In genomic region chr17:41026668-41027471, GRCh38 we compare ENCODE assay signal across 18 cellular contexts. TPM values are rescaled to one million over a fixed set of nuclear protein-coding genes. Genes with fewer than 3 reads are reported as not detected.
DNase-seq lines count a peak whose midpoint lies in the region; ATAC-seq, FAIRE-seq and TF ChIP-seq lines count a peak whose summit lies in the region.
"Had no signal": no experiment of that assay in that cellular context is flagged by ENCODE, and none has a peak within 500 bp of the region (broad histone marks: within the 10 kb centered on the region; RNA-seq: fewer than 3 reads in every experiment).

Gene KRTAP1-5, minus strand, starts transcription at chr17:41027208. Its CDS starts 53 bp downstream, at chr17:41027155.

- H3K4me3 ChIP-seq in astrocyte (ENCODE audit: insufficient read depth, low read depth, low read length) (no peak within 1 kb of the TSS), keratinocyte (ENCODE audit: control insufficient read depth in 2 of 3, extremely low read depth in 1 of 3, insufficient read depth in 2 of 3, low read depth in 1 of 3, low read length in 3 of 3) (no peak within 1 kb of the TSS)
- H3K4me3 ChIP-seq: right atrium auricular region, stomach had no signal

- FAIRE-seq in HTR-8/SVneo (lab: Jason Lieb, UNC) = peak; percentile 62
- FAIRE-seq in astrocyte (lab: Jason Lieb, UNC) = peak; percentile 88
- FAIRE-seq in keratinocyte (lab: Jason Lieb, UNC) = peak; percentile 70

- H3K36me3 ChIP-seq in astrocyte (ENCODE audit: insufficient read depth, low read length) = no peaks in the 10 kb centered on the region
- no peaks in the 10 kb centered on the region for H3K36me3 ChIP-seq in keratinocyte (ENCODE audit: control insufficient read depth in 2 of 2, extremely low read depth in 1 of 2, insufficient read depth in 2 of 2, low read length in 2 of 2)
- H3K36me3 ChIP-seq: right atrium auricular region, stomach had no signal

- no peak for TF ChIP-seq CTCF in AG09319 (IDR thresholded peaks at IDR 0.05; ENCODE audit: low read depth, low read length)
- no peak for TF ChIP-seq CTCF in astrocyte (IDR thresholded peaks at IDR 0.05; ENCODE audit: insufficient read depth, low read depth, low read length)
- no peak for TF ChIP-seq CTCF in keratinocyte (optimal IDR thresholded peaks at IDR 0.05 in 1 of 3, IDR thresholded peaks at IDR 0.05 in 1 of 3, conservative IDR thresholded peaks at IDR 0.05 in 1 of 3; ENCODE audit: extremely low read depth in 1 of 3, insufficient read depth in 2 of 3, low read length in 3 of 3)

- dilution Hi-C loops in keratinocyte (cut with MboI; ENCODE audit: extremely low pct_ligation_motif_present, low sequenced_read_pairs) = no loop called here

- H2AFZ ChIP-seq in astrocyte (ENCODE audit: low read depth, low read length) (no peak within 1 kb of the TSS), keratinocyte (ENCODE audit: control insufficient read depth, low read length) (peak within 1 kb of the TSS; percentile 40)

- H3K27ac Mint-ChIP-seq in astrocyte (ENCODE audit: unreplicated experiment) = no peak within 1 kb of the TSS
- H3K27ac Mint-ChIP-seq in activated T-cell treated with anti-CD3 and anti-CD28 coated beads, Interleukin-2, amount 50 U/mL, for 24 hours = no peak within 1 kb of the TSS
- H3K27ac Mint-ChIP-seq in activated naive CD4-positive, alpha-beta T cell treated with anti-CD3 and anti-CD28 coated beads, Interleukin-2, amount 10 ng/mL, durations not matched to agents 7 days and 5 days = no peak within 1 kb of the TSS
- H3K27ac Mint-ChIP-seq: activated naive CD8-positive, alpha-beta T cell treated with anti-CD3 and anti-CD28 coated beads, Interleukin-2, amount 10 ng/mL, durations not matched to agents 7 days and 5 days; CD14-positive monocyte; naive thymus-derived CD8-positive, alpha-beta T cell had no signal

- H3K9me3 Mint-ChIP-seq in astrocyte (ENCODE audit: unreplicated experiment) = no peaks in the 10 kb centered on the region
- H3K9me3 Mint-ChIP-seq in activated T-cell treated with anti-CD3 and anti-CD28 coated beads, Interleukin-2, amount 50 U/mL, for 24 hours = no peaks in the 10 kb centered on the region
- H3K9me3 Mint-ChIP-seq in activated naive CD4-positive, alpha-beta T cell treated with anti-CD3 and anti-CD28 coated beads, Interleukin-2, amount 10 ng/mL, durations not matched to agents 7 days and 5 days = no peaks in the 10 kb centered on the region
- H3K9me3 Mint-ChIP-seq: activated naive CD8-positive, alpha-beta T cell treated with anti-CD3 and anti-CD28 coated beads, Interleukin-2, amount 10 ng/mL, durations not matched to agents 7 days and 5 days had no signal

- no peak within 1 kb of the TSS for H3K9ac ChIP-seq in astrocyte (ENCODE audit: low read length)
- H3K9ac ChIP-seq in keratinocyte (ENCODE audit: control insufficient read depth, extremely low read depth, insufficient read depth, low read length) = no peak within 1 kb of the TSS

- H3K27me3 ChIP-seq in astrocyte (ENCODE audit: insufficient read depth, low read length) (no peaks in the 10 kb centered on the region), keratinocyte (ENCODE audit: control insufficient read depth, extremely low read depth, insufficient read depth, low read length) (no peaks in the 10 kb centered on the region)
- H3K27me3 ChIP-seq: right atrium auricular region had no signal

- H3K4me1 Mint-ChIP-seq in astrocyte (ENCODE audit: low read depth, unreplicated experiment) = peaks cover 1% of the 10 kb centered on the region
- H3K4me1 Mint-ChIP-seq in activated T-cell treated with anti-CD3 and anti-CD28 coated beads, Interleukin-2, amount 50 U/mL, for 24 hours (ENCODE audit: low read depth) = no peaks in the 10 kb centered on the region
- no peaks in the 10 kb centered on the region for H3K4me1 Mint-ChIP-seq in activated naive CD4-positive, alpha-beta T cell treated with anti-CD3 and anti-CD28 coated beads, Interleukin-2, amount 10 ng/mL, durations not matched to agents 7 days and 5 days
- H3K4me1 Mint-ChIP-seq: CD14-positive monocyte had no signal

- H3K4me3 Mint-ChIP-seq in astrocyte (ENCODE audit: unreplicated experiment) = no peak within 1 kb of the TSS
- no peak within 1 kb of the TSS for H3K4me3 Mint-ChIP-seq in activated T-cell treated with anti-CD3 and anti-CD28 coated beads, Interleukin-2, amount 50 U/mL, for 24 hours
- H3K4me3 Mint-ChIP-seq in activated naive CD4-positive, alpha-beta T cell treated with anti-CD3 and anti-CD28 coated beads, Interleukin-2, amount 10 ng/mL, durations not matched to agents 7 days and 5 days = no peak within 1 kb of the TSS
- H3K4me3 Mint-ChIP-seq: activated naive CD8-positive, alpha-beta T cell treated with anti-CD3 and anti-CD28 coated beads, Interleukin-2, amount 10 ng/mL, durations not matched to agents 7 days and 5 days; CD14-positive monocyte; naive thymus-derived CD8-positive, alpha-beta T cell had no signal

- no peaks in the 10 kb centered on the region for H3K9me1 ChIP-seq in keratinocyte (ENCODE audit: control insufficient read depth, extremely low read depth, insufficient read depth, low read length)

- no peaks in the 10 kb centered on the region for H3K27me3 Mint-ChIP-seq in astrocyte (ENCODE audit: low read depth, unreplicated experiment)
- H3K27me3 Mint-ChIP-seq in activated T-cell treated with anti-CD3 and anti-CD28 coated beads, Interleukin-2, amount 50 U/mL, for 24 hours = peaks cover 53% of the 10 kb centered on the region
- H3K27me3 Mint-ChIP-seq in activated naive CD4-positive, alpha-beta T cell treated with anti-CD3 and anti-CD28 coated beads, Interleukin-2, amount 10 ng/mL, durations not matched to agents 7 days and 5 days = peaks cover 7% of the 10 kb centered on the region

- H3K27ac ChIP-seq in astrocyte (ENCODE audit: low read depth, low read length) (no peak within 1 kb of the TSS), keratinocyte (ENCODE audit: control insufficient read depth, insufficient read depth, low read length) (no peak within 1 kb of the TSS)
- H3K27ac ChIP-seq: right atrium auricular region, stomach had no signal

- H3K4me2 ChIP-seq in astrocyte (ENCODE audit: low read length) (no peak within 1 kb of the TSS), keratinocyte (ENCODE audit: control insufficient read depth, extremely low read depth, insufficient read depth, low read depth, low read length) (peak within 1 kb of the TSS; percentile 48)

- peaks cover 5% of the 10 kb centered on the region for H3K4me1 ChIP-seq in astrocyte (ENCODE audit: insufficient read depth, low read length)
- peaks cover 7% of the 10 kb centered on the region for H3K4me1 ChIP-seq in keratinocyte (ENCODE audit: control insufficient read depth, extremely low read depth, insufficient read depth, low read length)
- H3K4me1 ChIP-seq: right atrium auricular region, stomach had no signal

- H4K20me1 ChIP-seq in astrocyte (ENCODE audit: insufficient read depth, low read length) (no peaks in the 10 kb centered on the region), keratinocyte (ENCODE audit: control insufficient read depth, extremely low read depth, insufficient read depth, low read length) (no peaks in the 10 kb centered on the region)

- DNase-seq in AG09319 (ENCODE audit: extremely low read depth, low read depth) (peak; percentile 81), HTR-8/SVneo (ENCODE audit: insufficient read length, low spot score) (no peak), astrocyte (ENCODE audit: low read depth) (peak; percentile 74), keratinocyte (ENCODE audit: low read depth, low spot score) (no peak)
- no peak for DNase-seq in activated T-cell treated with anti-CD3 and anti-CD28 coated beads, Interleukin-2, amount 50 U/mL, for 24 hours
- no peak for DNase-seq in activated naive CD4-positive, alpha-beta T cell treated with anti-CD3 and anti-CD28 coated beads, Interleukin-2, amount 10 ng/mL, durations not matched to agents 7 days and 5 days
- DNase-seq: activated naive CD8-positive, alpha-beta T cell treated with anti-CD3 and anti-CD28 coated beads, Interleukin-2, amount 10 ng/mL, durations not matched to agents 7 days and 5 days; dermis blood vessel endothelial cell; left cardiac atrium; MM.1S; naive thymus-derived CD8-positive, alpha-beta T cell; NCI-H446 treated with DMSO at 0.1 percent for 48 hours; stomach had no signal

- CTCF ChIA-PET in activated naive CD4-positive, alpha-beta T cell treated with anti-CD3 and anti-CD28 coated beads, Interleukin-2, amount 10 ng/mL, durations not matched to agents 7 days and 5 days (lab: Charles Lee) = no interaction called here

- no peaks in the 10 kb centered on the region for H3K9me3 ChIP-seq in astrocyte (ENCODE audit: insufficient read depth, low read depth, low read length)
- H3K9me3 ChIP-seq in keratinocyte (ENCODE audit: control insufficient read depth, low read depth, low read length) = no peaks in the 10 kb centered on the region
- H3K9me3 ChIP-seq: right atrium auricular region had no signal

- no peak for ATAC-seq in GM21360 (IDR thresholded peaks at IDR 0.05; ENCODE audit: unreplicated experiment)
- no peak for ATAC-seq in HG02759 (IDR thresholded peaks at IDR 0.05; ENCODE audit: unreplicated experiment)
- ATAC-seq: left cardiac atrium; naive thymus-derived CD8-positive, alpha-beta T cell had no signal

- H3K79me2 ChIP-seq in astrocyte (ENCODE audit: insufficient read depth, low read length) = no peaks in the 10 kb centered on the region
- no peaks in the 10 kb centered on the region for H3K79me2 ChIP-seq in keratinocyte (ENCODE audit: control insufficient read depth, insufficient read depth, low read length)

- H3K36me3 Mint-ChIP-seq in astrocyte (ENCODE audit: low read depth, unreplicated experiment) = no peaks in the 10 kb centered on the region
- H3K36me3 Mint-ChIP-seq in activated T-cell treated with anti-CD3 and anti-CD28 coated beads, Interleukin-2, amount 50 U/mL, for 24 hours (ENCODE audit: low read depth) = no peaks in the 10 kb centered on the region
- H3K36me3 Mint-ChIP-seq in activated naive CD4-positive, alpha-beta T cell treated with anti-CD3 and anti-CD28 coated beads, Interleukin-2, amount 10 ng/mL, durations not matched to agents 7 days and 5 days = no peaks in the 10 kb centered on the region
- H3K36me3 Mint-ChIP-seq: activated naive CD8-positive, alpha-beta T cell treated with anti-CD3 and anti-CD28 coated beads, Interleukin-2, amount 10 ng/mL, durations not matched to agents 7 days and 5 days; CD14-positive monocyte; naive thymus-derived CD8-positive, alpha-beta T cell had no signal

RNA-seq across cellular contexts. Expression of gene KRTAP1-5, which starts in this region (rescaled TPM):
- not detected in 2 replicates for total RNA-seq in astrocyte
- 0.05 to 0.23 TPM (median 0.08 TPM) in 3 replicates for polyA plus RNA-seq in keratinocyte
- not detected for polyA plus RNA-seq in keratinocyte (2011; ENCODE audit: low read depth)
- 0.06 and 0.09 TPM in 2 replicates for polyA plus RNA-seq in keratinocyte (2011; cell fraction: cytosol; rRNA removed)
- polyA plus RNA-seq in keratinocyte (2011; cell fraction: nucleus; rRNA removed) = 0.13 and 0.52 TPM in 2 replicates
- not detected in 2 replicates for polyA plus RNA-seq in keratinocyte (2012; ENCODE audit: low replicate concordance)
- not detected in 3 replicates for polyA minus RNA-seq in keratinocyte
- polyA minus RNA-seq in keratinocyte (2011; cell fraction: cytosol; rRNA and poly(A)+ RNA removed) = not detected
- not detected in 2 replicates for polyA minus RNA-seq in keratinocyte (2011; cell fraction: nucleus; rRNA and poly(A)+ RNA removed)
- total RNA-seq: activated naive CD8-positive, alpha-beta T cell treated with anti-CD3 and anti-CD28 coated beads, Interleukin-2, amount 10 ng/mL, durations not matched to agents 7 days and 5 days; dermis blood vessel endothelial cell; left cardiac atrium; naive thymus-derived CD8-positive, alpha-beta T cell; right atrium auricular region; SK-MEL-5; stomach had no signal
- polyA plus RNA-seq: CD14-positive monocyte; naive thymus-derived CD8-positive, alpha-beta T cell; stomach had no signal

Comparison
In these comparisons a context has a peak if more than half of its experiments do, and no peak if none do; other contexts are left out.
1. Peak in DNase-seq in astrocyte; RNA of the gene not detected or under 1 TPM.